1 cellular context compared by ENCODE assay signal in the genomic region with DNA sequence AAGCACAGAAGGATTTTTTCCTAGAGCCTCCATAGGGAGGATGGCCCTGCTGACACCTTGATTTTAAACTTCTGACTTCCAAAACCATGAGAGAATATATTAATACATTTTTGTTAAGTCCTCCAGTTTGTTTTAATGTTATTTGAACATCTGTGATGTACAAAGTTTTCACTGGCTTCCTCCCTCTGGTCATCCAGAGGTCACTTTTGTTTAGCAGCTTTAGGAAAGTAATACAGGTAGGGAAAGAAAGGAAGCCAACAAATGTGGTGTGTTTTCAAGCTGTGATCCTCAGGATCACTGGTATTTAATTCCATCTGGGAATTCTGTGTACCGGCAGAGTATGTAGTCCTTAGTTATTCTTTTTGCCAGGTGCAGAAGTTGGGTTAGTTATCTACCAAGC.
TF ChIP-seq lines count a peak whose summit lies in the region.

No MANE protein-coding gene starts in this region.

TF ChIP-seq in HepG2, 621 proteins besides CTCF, POLR2A, EP300 and RAD21:
- TF ChIP-seq, protein P1, sequence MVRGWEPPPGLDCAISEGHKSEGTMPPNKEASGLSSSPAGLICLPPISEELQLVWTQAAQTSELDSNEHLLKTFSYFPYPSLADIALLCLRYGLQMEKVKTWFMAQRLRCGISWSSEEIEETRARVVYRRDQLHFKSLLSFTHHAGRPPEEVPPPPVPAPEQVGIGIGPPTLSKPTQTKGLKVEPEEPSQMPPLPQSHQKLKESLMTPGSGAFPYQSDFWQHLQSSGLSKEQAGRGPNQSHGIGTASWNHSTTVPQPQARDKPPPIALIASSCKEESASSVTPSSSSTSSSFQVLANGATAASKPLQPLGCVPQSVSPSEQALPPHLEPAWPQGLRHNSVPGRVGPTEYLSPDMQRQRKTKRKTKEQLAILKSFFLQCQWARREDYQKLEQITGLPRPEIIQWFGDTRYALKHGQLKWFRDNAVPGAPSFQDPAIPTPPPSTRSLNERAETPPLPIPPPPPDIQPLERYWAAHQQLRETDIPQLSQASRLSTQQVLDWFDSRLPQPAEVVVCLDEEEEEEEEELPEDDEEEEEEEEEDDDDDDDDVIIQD (CRISPR knock-in tag; IDR thresholded peaks at IDR 0.05; ENCODE audit: low read depth) = no peak
- no peak for TF ChIP-seq ZNF746 (CRISPR knock-in tag; IDR thresholded peaks at IDR 0.05)
- no peak for TF ChIP-seq ZSCAN30 (CRISPR knock-in tag; IDR thresholded peaks at IDR 0.05)
- TF ChIP-seq GLI4 (CRISPR knock-in tag; IDR thresholded peaks at IDR 0.05; ENCODE audit: borderline replicate concordance) = no peak
- TF ChIP-seq, protein P2, sequence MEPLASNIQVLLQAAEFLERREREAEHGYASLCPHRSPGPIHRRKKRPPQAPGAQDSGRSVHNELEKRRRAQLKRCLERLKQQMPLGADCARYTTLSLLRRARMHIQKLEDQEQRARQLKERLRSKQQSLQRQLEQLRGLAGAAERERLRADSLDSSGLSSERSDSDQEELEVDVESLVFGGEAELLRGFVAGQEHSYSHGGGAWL (CRISPR knock-in tag; IDR thresholded peaks at IDR 0.05) = no peak
- TF ChIP-seq GABPA (IDR thresholded peaks at IDR 0.05; ENCODE audit: low read depth, low read length) = no peak
- TF ChIP-seq GABPA (CRISPR knock-in tag; IDR thresholded peaks at IDR 0.05; ENCODE audit: low read depth) = no peak
- TF ChIP-seq, protein P3, sequence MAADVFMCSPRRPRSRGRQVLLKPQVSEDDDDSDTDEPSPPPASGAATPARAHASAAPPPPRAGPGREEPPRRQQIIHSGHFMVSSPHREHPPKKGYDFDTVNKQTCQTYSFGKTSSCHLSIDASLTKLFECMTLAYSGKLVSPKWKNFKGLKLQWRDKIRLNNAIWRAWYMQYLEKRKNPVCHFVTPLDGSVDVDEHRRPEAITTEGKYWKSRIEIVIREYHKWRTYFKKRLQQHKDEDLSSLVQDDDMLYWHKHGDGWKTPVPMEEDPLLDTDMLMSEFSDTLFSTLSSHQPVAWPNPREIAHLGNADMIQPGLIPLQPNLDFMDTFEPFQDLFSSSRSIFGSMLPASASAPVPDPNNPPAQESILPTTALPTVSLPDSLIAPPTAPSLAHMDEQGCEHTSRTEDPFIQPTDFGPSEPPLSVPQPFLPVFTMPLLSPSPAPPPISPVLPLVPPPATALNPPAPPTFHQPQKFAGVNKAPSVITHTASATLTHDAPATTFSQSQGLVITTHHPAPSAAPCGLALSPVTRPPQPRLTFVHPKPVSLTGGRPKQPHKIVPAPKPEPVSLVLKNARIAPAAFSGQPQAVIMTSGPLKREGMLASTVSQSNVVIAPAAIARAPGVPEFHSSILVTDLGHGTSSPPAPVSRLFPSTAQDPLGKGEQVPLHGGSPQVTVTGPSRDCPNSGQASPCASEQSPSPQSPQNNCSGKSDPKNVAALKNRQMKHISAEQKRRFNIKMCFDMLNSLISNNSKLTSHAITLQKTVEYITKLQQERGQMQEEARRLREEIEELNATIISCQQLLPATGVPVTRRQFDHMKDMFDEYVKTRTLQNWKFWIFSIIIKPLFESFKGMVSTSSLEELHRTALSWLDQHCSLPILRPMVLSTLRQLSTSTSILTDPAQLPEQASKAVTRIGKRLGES (CRISPR knock-in tag; IDR thresholded peaks at IDR 0.05; ENCODE audit: borderline replicate concordance) = no peak
- TF ChIP-seq, protein P4, sequence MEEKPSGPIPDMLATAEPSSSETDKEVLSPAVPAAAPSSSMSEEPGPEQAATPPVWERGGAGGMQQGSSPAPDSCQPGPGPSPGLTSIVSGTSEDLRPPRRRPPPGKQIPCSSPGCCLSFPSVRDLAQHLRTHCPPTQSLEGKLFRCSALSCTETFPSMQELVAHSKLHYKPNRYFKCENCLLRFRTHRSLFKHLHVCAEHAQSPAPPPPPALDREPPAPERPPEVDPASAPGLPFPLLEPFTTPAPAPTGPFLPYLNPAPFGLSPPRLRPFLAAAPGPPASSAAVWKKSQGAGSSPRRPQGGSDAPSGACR (CRISPR knock-in tag; IDR thresholded peaks at IDR 0.05) = no peak
- TF ChIP-seq ZFP36L1 (CRISPR knock-in tag; IDR thresholded peaks at IDR 0.05) = no peak
- no peak for TF ChIP-seq SYNCRIP (IDR thresholded peaks at IDR 0.05; ENCODE audit: insufficient read depth, low read depth, low read length)
- TF ChIP-seq, protein P5, sequence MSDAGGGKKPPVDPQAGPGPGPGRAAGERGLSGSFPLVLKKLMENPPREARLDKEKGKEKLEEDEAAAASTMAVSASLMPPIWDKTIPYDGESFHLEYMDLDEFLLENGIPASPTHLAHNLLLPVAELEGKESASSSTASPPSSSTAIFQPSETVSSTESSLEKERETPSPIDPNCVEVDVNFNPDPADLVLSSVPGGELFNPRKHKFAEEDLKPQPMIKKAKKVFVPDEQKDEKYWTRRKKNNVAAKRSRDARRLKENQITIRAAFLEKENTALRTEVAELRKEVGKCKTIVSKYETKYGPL (CRISPR knock-in tag; IDR thresholded peaks at IDR 0.05) = no peak
- TF ChIP-seq, protein P6, sequence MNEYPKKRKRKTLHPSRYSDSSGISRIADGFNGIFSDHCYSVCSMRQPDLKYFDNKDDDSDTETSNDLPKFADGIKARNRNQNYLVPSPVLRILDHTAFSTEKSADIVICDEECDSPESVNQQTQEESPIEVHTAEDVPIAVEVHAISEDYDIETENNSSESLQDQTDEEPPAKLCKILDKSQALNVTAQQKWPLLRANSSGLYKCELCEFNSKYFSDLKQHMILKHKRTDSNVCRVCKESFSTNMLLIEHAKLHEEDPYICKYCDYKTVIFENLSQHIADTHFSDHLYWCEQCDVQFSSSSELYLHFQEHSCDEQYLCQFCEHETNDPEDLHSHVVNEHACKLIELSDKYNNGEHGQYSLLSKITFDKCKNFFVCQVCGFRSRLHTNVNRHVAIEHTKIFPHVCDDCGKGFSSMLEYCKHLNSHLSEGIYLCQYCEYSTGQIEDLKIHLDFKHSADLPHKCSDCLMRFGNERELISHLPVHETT (CRISPR knock-in tag; conservative IDR thresholded peaks at IDR 0.05) = no peak
TF ChIP-seq in HepG2: peak in this region for 0.
